ENCODE assay signal across 27 cellular contexts in genomic region chr6:50977796-50978195, GRCh38.
"Had no signal": no experiment of that assay in that cellular context is flagged by ENCODE, and none has a peak within 500 bp of the region (broad histone marks: within the 10 kb centered on the region; RNA-seq: fewer than 3 reads in every experiment).

No MANE protein-coding gene starts in this region.

- H3K4me1 Mint-ChIP-seq: naive B cell; naive thymus-derived CD8-positive, alpha-beta T cell; neural crest cell; stimulated activated effector memory CD8-positive, alpha-beta T cell treated with anti-CD3 and anti-CD28 coated beads, Interleukin-12 subunit alpha, Interleukin-12 subunit beta, amount 100 ng/mL, for 72 hours; stimulated activated naive B cell treated with anti-CD40 and anti-IgM and Interleukin-4, amounts not matched to agents 10 μg/mL and 1 μg/mL and 100 μg/mL, for 72 hours had no signal

- H3K9me3 Mint-ChIP-seq: nephron progenitor cell; neural crest cell; stimulated activated naive B cell treated with anti-CD40 and anti-IgM and Interleukin-4, amounts not matched to agents 10 μg/mL and 1 μg/mL and 100 μg/mL, for 72 hours; stimulated activated naive CD8-positive, alpha-beta T cell treated with anti-CD3 and anti-CD28 coated beads, Interleukin-15, Interleukin-2, amounts not matched to agents 100 ng/mL and 50 ng/mL, for 24 hours had no signal

- H3K4me3 ChIP-seq: pancreas, prostate gland, right lobe of liver, sigmoid colon, stomach, thoracic aorta, thyroid gland, tibial nerve, upper lobe of left lung, vagina had no signal

- H3K9me3 ChIP-seq: pancreas, prostate gland, right lobe of liver, sigmoid colon, stomach, thoracic aorta, thyroid gland, tibial nerve, upper lobe of left lung, vagina had no signal

- FAIRE-seq: pancreas, small intestine had no signal

- H3K27me3 ChIP-seq: pancreas, right lobe of liver, sigmoid colon, stomach, thyroid gland, tibial nerve, upper lobe of left lung, vagina had no signal

- H3K4me1 ChIP-seq: pancreas, prostate gland, right lobe of liver, sigmoid colon, stomach, thyroid gland, upper lobe of left lung, vagina had no signal

- H3K36me3 ChIP-seq: pancreas, prostate gland, right lobe of liver, sigmoid colon, stomach, thoracic aorta, thyroid gland, tibial nerve, upper lobe of left lung, vagina had no signal

- ATAC-seq: naive thymus-derived CD8-positive, alpha-beta T cell; natural killer cell treated with Interleukin-12 subunit alpha and Interleukin-12 subunit beta and Interleukin-15 and Interleukin-18, amount 100 ng/mL, for 72 hours; pancreas; right cardiac atrium; right lobe of liver; stimulated activated effector memory CD8-positive, alpha-beta T cell treated with anti-CD3 and anti-CD28 coated beads, Interleukin-12 subunit alpha, Interleukin-12 subunit beta, amount 100 ng/mL, for 72 hours; stimulated activated naive B cell treated with anti-CD40 and anti-IgM and Interleukin-4, amounts not matched to agents 10 μg/mL and 1 μg/mL and 100 μg/mL, for 72 hours had no signal

- H3K27me3 Mint-ChIP-seq: natural killer cell treated with Interleukin-12 subunit alpha and Interleukin-12 subunit beta and Interleukin-15 and Interleukin-18, amount 100 ng/mL, for 72 hours; stimulated activated naive B cell treated with anti-CD40 and anti-IgM and Interleukin-4, amounts not matched to agents 10 μg/mL and 1 μg/mL and 100 μg/mL, for 72 hours; stimulated activated naive CD8-positive, alpha-beta T cell treated with anti-CD3 and anti-CD28 coated beads, Interleukin-15, Interleukin-2, amounts not matched to agents 100 ng/mL and 50 ng/mL, for 24 hours had no signal

- H3K4me3 Mint-ChIP-seq: naive B cell; naive thymus-derived CD8-positive, alpha-beta T cell; natural killer cell treated with Interleukin-12 subunit alpha and Interleukin-12 subunit beta and Interleukin-15 and Interleukin-18, amount 100 ng/mL, for 72 hours; nephron progenitor cell; neural crest cell; stimulated activated effector memory CD8-positive, alpha-beta T cell treated with anti-CD3 and anti-CD28 coated beads, Interleukin-12 subunit alpha, Interleukin-12 subunit beta, amount 100 ng/mL, for 72 hours; stimulated activated naive B cell treated with anti-CD40 and anti-IgM and Interleukin-4, amounts not matched to agents 10 μg/mL and 1 μg/mL and 100 μg/mL, for 72 hours; stimulated activated naive CD8-positive, alpha-beta T cell treated with anti-CD3 and anti-CD28 coated beads, Interleukin-15, Interleukin-2, amounts not matched to agents 100 ng/mL and 50 ng/mL, for 24 hours had no signal

- DNase-seq: naive B cell; naive thymus-derived CD8-positive, alpha-beta T cell; nephron progenitor cell; occipital lobe; pancreas; right cardiac atrium; right lobe of liver; sigmoid colon; small intestine; stimulated activated CD4-positive, alpha-beta T cell treated with anti-CD3 and anti-CD28 coated beads, Interleukin-15, amount 100 ng/mL, for 24 hours; stimulated activated CD4-positive, alpha-beta T cell treated with anti-CD3 and anti-CD28 coated beads, Interleukin-2, amount 100 ng/mL, for 24 hours; stimulated activated CD4-positive, alpha-beta T cell treated with anti-CD3 and anti-CD28 coated beads, Interleukin-2, amount 100 ng/mL, for 48 hours; stimulated activated CD4-positive, alpha-beta T cell treated with anti-CD3 and anti-CD28 coated beads, Interleukin-4, amount 100 ng/mL, for 24 hours; stimulated activated naive B cell treated with anti-CD40 and anti-IgM and Interleukin-4, amounts not matched to agents 10 μg/mL and 1 μg/mL and 100 μg/mL, for 72 hours; stimulated activated naive CD4-positive, alpha-beta T cell treated with Interleukin-2 at 50 U/mL for 16 hours; stomach; thyroid gland; trophoblast cell; upper lobe of left lung had no signal

- H3K27ac ChIP-seq: pancreas, prostate gland, right lobe of liver, sigmoid colon, stomach, thoracic aorta, thyroid gland, tibial nerve, upper lobe of left lung, vagina had no signal

- H3K27ac Mint-ChIP-seq: naive B cell; naive thymus-derived CD8-positive, alpha-beta T cell; natural killer cell treated with Interleukin-12 subunit alpha and Interleukin-12 subunit beta and Interleukin-15 and Interleukin-18, amount 100 ng/mL, for 72 hours; nephron progenitor cell; stimulated activated effector memory CD8-positive, alpha-beta T cell treated with anti-CD3 and anti-CD28 coated beads, Interleukin-12 subunit alpha, Interleukin-12 subunit beta, amount 100 ng/mL, for 72 hours; stimulated activated naive B cell treated with anti-CD40 and anti-IgM and Interleukin-4, amounts not matched to agents 10 μg/mL and 1 μg/mL and 100 μg/mL, for 72 hours; stimulated activated naive CD8-positive, alpha-beta T cell treated with anti-CD3 and anti-CD28 coated beads, Interleukin-15, Interleukin-2, amounts not matched to agents 100 ng/mL and 50 ng/mL, for 24 hours had no signal

- H3K36me3 Mint-ChIP-seq: naive B cell; naive thymus-derived CD8-positive, alpha-beta T cell; natural killer cell treated with Interleukin-12 subunit alpha and Interleukin-12 subunit beta and Interleukin-15 and Interleukin-18, amount 100 ng/mL, for 72 hours; stimulated activated effector memory CD8-positive, alpha-beta T cell treated with anti-CD3 and anti-CD28 coated beads, Interleukin-12 subunit alpha, Interleukin-12 subunit beta, amount 100 ng/mL, for 72 hours; stimulated activated naive B cell treated with anti-CD40 and anti-IgM and Interleukin-4, amounts not matched to agents 10 μg/mL and 1 μg/mL and 100 μg/mL, for 72 hours had no signal
